Comparison of ENCODE assay signal across 32 cellular contexts in the genomic region with DNA sequence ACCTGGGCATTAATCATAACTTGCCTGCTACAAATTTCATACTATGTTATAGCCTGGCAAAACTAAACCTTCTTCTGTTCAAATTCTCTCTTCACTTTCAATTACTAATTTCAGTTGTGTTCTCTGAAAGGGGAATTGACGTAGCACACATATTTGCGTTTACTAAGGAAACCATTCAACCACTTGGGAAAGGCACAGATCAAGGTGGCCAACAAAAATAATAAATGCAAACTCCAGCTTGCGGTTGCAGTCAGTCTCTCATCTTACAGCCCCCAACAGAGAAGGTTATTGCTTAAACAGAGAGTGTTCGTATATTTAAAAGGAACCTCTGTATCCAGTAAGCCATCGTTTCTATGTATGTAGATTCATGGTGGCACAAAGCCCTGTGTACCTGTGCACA. TPM values are rescaled to one million over a fixed set of nuclear protein-coding genes. Genes with fewer than 3 reads are reported as not detected.
"Had no signal": no experiment of that assay in that cellular context is flagged by ENCODE, and none has a peak within 500 bp of the region (broad histone marks: within the 10 kb centered on the region; RNA-seq: fewer than 3 reads in every experiment).

No MANE protein-coding gene starts in this region.

- H3K4me1 Mint-ChIP-seq: central memory CD8-positive, alpha-beta T cell; immature natural killer cell had no signal

- H3K36me3 Mint-ChIP-seq: activated CD8-positive, alpha-beta memory T cell treated with anti-CD3 and anti-CD28 coated beads, Interleukin-2, amount 10 ng/mL, durations not matched to agents 7 days and 5 days; activated naive CD4-positive, alpha-beta T cell treated with anti-CD3 and anti-CD28 coated beads, Interleukin-2, amount 50 U/mL, for 72 hours; immature natural killer cell; naive B cell; type B pancreatic cell had no signal

- DNase-seq: activated B cell treated with CpG ODN at 0.5 μM for 24 hours; activated CD4-positive, alpha-beta T cell treated with anti-CD3 and anti-CD28 coated beads, Interleukin-2, amount 50 U/mL, for 1 hour; activated CD8-positive, alpha-beta memory T cell treated with anti-CD3 and anti-CD28 coated beads, Interleukin-2, amount 10 ng/mL, durations not matched to agents 7 days and 5 days; activated CD8-positive, alpha-beta T cell treated with anti-CD3 and anti-CD28 coated beads, Interleukin-2, amount 10 ng/mL, durations not matched to agents 7 days and 5 days; activated T-cell treated with anti-CD3 and anti-CD28 coated beads, Interleukin-2, amount 50 U/mL, for 48 hours; aorta; dermis blood vessel endothelial cell; effector CD8-positive, alpha-beta T cell; esophagus squamous epithelium; head of caudate nucleus; hypothalamus; immature natural killer cell; kidney; left colon; mammary epithelial cell; naive B cell; pancreas; retina; stimulated activated CD4-positive, alpha-beta T cell treated with anti-CD3 and anti-CD28 coated beads, Interleukin-12 subunit alpha, Interleukin-12 subunit beta, amount 100 ng/mL, for 4 hours; stimulated activated CD4-positive, alpha-beta T cell treated with anti-CD3 and anti-CD28 coated beads, Interleukin-4, amount 100 ng/mL, for 1 hour; T-helper 1 cell; uterus had no signal

- H3K9me3 ChIP-seq: esophagus squamous epithelium, pancreas, prostate gland, uterus had no signal

- H3K27me3 ChIP-seq: uterus had no signal

- H3K4me3 Mint-ChIP-seq: activated B cell treated with CpG ODN at 0.5 μM for 24 hours; activated CD8-positive, alpha-beta memory T cell treated with anti-CD3 and anti-CD28 coated beads, Interleukin-2, amount 10 ng/mL, durations not matched to agents 7 days and 5 days; activated CD8-positive, alpha-beta T cell treated with anti-CD3 and anti-CD28 coated beads, Interleukin-2, amount 10 ng/mL, durations not matched to agents 7 days and 5 days; central memory CD8-positive, alpha-beta T cell; immature natural killer cell; naive B cell; stimulated activated naive CD8-positive, alpha-beta T cell treated with anti-CD3 and anti-CD28 coated beads, Interleukin-15, Interleukin-2, amounts not matched to agents 100 ng/mL and 50 ng/mL, for 24 hours; T-helper 2 cell treated with Interferon-gamma antibody and Interleukin-4, amounts not matched to agents 5 μg/mL and 100 μg/mL, for 36 hours; type B pancreatic cell had no signal

- H3K4me3 ChIP-seq: breast epithelium, esophagus squamous epithelium, pancreas, prostate gland, skin epidermis, uterus had no signal

- H3K27ac Mint-ChIP-seq: activated B cell treated with CpG ODN at 0.5 μM for 24 hours; activated CD8-positive, alpha-beta memory T cell treated with anti-CD3 and anti-CD28 coated beads, Interleukin-2, amount 10 ng/mL, durations not matched to agents 7 days and 5 days; activated CD8-positive, alpha-beta T cell treated with anti-CD3 and anti-CD28 coated beads, Interleukin-2, amount 10 ng/mL, durations not matched to agents 7 days and 5 days; activated naive CD4-positive, alpha-beta T cell treated with anti-CD3 and anti-CD28 coated beads, Interleukin-2, amount 50 U/mL, for 72 hours; activated T-helper 2 cell treated with anti-CD3 and anti-CD28 coated beads, Interferon-gamma antibody, Interleukin-2, Interleukin-4, amounts not matched to agents 10 μg/mL and 5 μg/mL and 100 μg/mL, durations not matched to agents 14 hours and 24 hours and 36 hours; immature natural killer cell; naive B cell; stimulated activated naive CD8-positive, alpha-beta T cell treated with anti-CD3 and anti-CD28 coated beads, Interleukin-15, Interleukin-2, amounts not matched to agents 100 ng/mL and 50 ng/mL, for 24 hours; T-helper 2 cell treated with Interferon-gamma antibody and Interleukin-4, amounts not matched to agents 5 μg/mL and 100 μg/mL, for 36 hours; type B pancreatic cell had no signal

- H3K9me3 Mint-ChIP-seq: activated B cell treated with CpG ODN at 0.5 μM for 24 hours; activated naive CD4-positive, alpha-beta T cell treated with anti-CD3 and anti-CD28 coated beads, Interleukin-2, amount 50 U/mL, for 72 hours; activated T-helper 2 cell treated with anti-CD3 and anti-CD28 coated beads, Interferon-gamma antibody, Interleukin-2, Interleukin-4, amounts not matched to agents 10 μg/mL and 5 μg/mL and 100 μg/mL, durations not matched to agents 14 hours and 24 hours and 36 hours; central memory CD8-positive, alpha-beta T cell; immature natural killer cell; stimulated activated naive CD8-positive, alpha-beta T cell treated with anti-CD3 and anti-CD28 coated beads, Interleukin-15, Interleukin-2, amounts not matched to agents 100 ng/mL and 50 ng/mL, for 24 hours; T-helper 2 cell treated with Interferon-gamma antibody and Interleukin-4, amounts not matched to agents 5 μg/mL and 100 μg/mL, for 36 hours had no signal

- ATAC-seq: activated CD8-positive, alpha-beta memory T cell treated with anti-CD3 and anti-CD28 coated beads, Interleukin-2, amount 10 ng/mL, durations not matched to agents 7 days and 5 days; activated CD8-positive, alpha-beta T cell treated with anti-CD3 and anti-CD28 coated beads, Interleukin-2, amount 10 ng/mL, durations not matched to agents 7 days and 5 days; activated naive CD4-positive, alpha-beta T cell treated with anti-CD3 and anti-CD28 coated beads, Interleukin-2, amount 50 U/mL, for 72 hours; left colon; pancreas; sciatic nerve had no signal

- H3K36me3 ChIP-seq: breast epithelium, esophagus squamous epithelium, pancreas, prostate gland, uterus had no signal

- H3K4me1 ChIP-seq: breast epithelium, pancreas, prostate gland, uterus had no signal

RNA-seq across cellular contexts. Expression of a gene that starts 4.0 kb away (rescaled TPM):
- total RNA-seq: activated B cell treated with CpG ODN at 0.5 μM for 24 hours; activated naive CD4-positive, alpha-beta T cell treated with anti-CD3 and anti-CD28 coated beads, Interleukin-2, amount 50 U/mL, for 72 hours; activated T-helper 2 cell treated with anti-CD3 and anti-CD28 coated beads, Interferon-gamma antibody, Interleukin-2, Interleukin-4, amounts not matched to agents 10 μg/mL and 5 μg/mL and 100 μg/mL, durations not matched to agents 14 hours and 24 hours and 36 hours had no signal
